Comparison of ENCODE assay signal across 8 cellular contexts in the genomic region with DNA sequence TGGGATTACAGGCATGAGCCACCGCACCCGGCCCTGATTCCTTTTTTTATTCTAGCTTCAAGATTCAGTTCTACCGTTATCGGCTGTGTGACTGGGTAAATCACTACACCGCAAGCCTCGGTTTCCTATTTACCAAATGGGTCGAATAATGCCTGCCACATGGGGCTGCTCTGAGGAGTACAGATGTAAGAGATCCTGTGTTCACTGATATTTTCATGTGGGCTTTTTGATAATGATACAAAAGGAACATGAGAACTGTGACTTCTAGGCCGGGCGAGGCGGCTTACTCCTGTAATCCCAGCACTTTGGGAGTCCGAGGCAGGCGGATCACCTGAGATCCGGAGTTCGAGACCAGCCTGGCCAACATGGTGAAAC. TPM values are rescaled to one million over a fixed set of nuclear protein-coding genes. Genes with fewer than 3 reads are reported as not detected.
DNase-seq lines count a peak whose midpoint lies in the region; ATAC-seq, FAIRE-seq and TF ChIP-seq lines count a peak whose summit lies in the region.

No MANE protein-coding gene starts in this region.

- no peaks in the 10 kb centered on the region for H3K27me3 ChIP-seq in HUES6 (ENCODE audit: control insufficient read depth, insufficient read depth, low read length)

- peaks cover 30 to 39% of the 10 kb centered on the region in 2 donors for H3K36me3 Mint-ChIP-seq in activated naive CD4-positive, alpha-beta T cell treated with anti-CD3 and anti-CD28 coated beads, Interleukin-2, amount 50 U/mL, for 72 hours
- H3K36me3 Mint-ChIP-seq in mesothelial cell of epicardium = peaks cover 16% of the 10 kb centered on the region

- no peaks in the 10 kb centered on the region for H3K27me3 Mint-ChIP-seq in mesothelial cell of epicardium (ENCODE audit: low read depth)

- FAIRE-seq in A549 (lab: Jason Lieb, UNC) = no peak

- H3K36me3 ChIP-seq in HUES6 (ENCODE audit: control insufficient read depth, insufficient read depth, low read length) = peaks cover 39% of the 10 kb centered on the region

- CTCF ChIA-PET in A549 (lab: Yijun Ruan, JAX) = interaction anchor here (0.9 to 4.4 kb wide), 13 partner anchors 9 to 180 kb away, joined by 3 to 32 read pairs (median 4); partner anchors contain the start of gene SELENBP1

- no peak for TF ChIP-seq EP300 in A549 (IDR thresholded peaks at IDR 0.05)

- DNase-seq in A549 (ENCODE audit: low read depth in 1 of 2, low spot score in 1 of 2) (no peak), mesothelial cell of epicardium (ENCODE audit: low spot score in 2 of 2, unreplicated experiment in 2 of 2) (no peak), NCI-H1105 treated with DMSO at 0.1 percent for 48 hours (lab: John Stamatoyannopoulos, UW) (no peak), SK-N-DZ (ENCODE audit: low spot score) (no peak)
- peak in 1 of 2 donors; percentile 10 for DNase-seq in activated naive CD4-positive, alpha-beta T cell treated with anti-CD3 and anti-CD28 coated beads, Interleukin-2, amount 50 U/mL, for 72 hours (ENCODE audit: low spot score in 2 of 2)
- no peak for DNase-seq in activated CD4-positive, CD25-positive, alpha-beta regulatory T cell (lab: John Stamatoyannopoulos, UW)

- peaks cover 12% of the 10 kb centered on the region for H3K4me1 Mint-ChIP-seq in mesothelial cell of epicardium

- TF ChIP-seq POLR2A in A549 (IDR thresholded peaks at IDR 0.05; ENCODE audit: low read length) = no peak

- no peak overlapping the region for H3K9ac ChIP-seq in HUES6 (ENCODE audit: low read length)

- POLR2A ChIA-PET in A549 (lab: Yijun Ruan, JAX) = interaction anchor here (0.7 to 1.9 kb wide), 7 partner anchors 14 to 294 kb away, joined by 3 to 9 read pairs (median 4); partner anchors contain the start of genes PI4KB, RFX5 and SELENBP1

- H3K4me1 ChIP-seq in A549 = peaks cover 16% of the 10 kb centered on the region
- peaks cover 4% of the 10 kb centered on the region for H3K4me1 ChIP-seq in HUES6 (ENCODE audit: control insufficient read depth, insufficient read depth, low read length)

- WGBS in A549 (ENCODE audit: missing lambda C conversion rate) = 62% methylated on average over 14 of the region's 14 CpGs

- no peak for TF ChIP-seq RAD21 in A549 (conservative IDR thresholded peaks at IDR 0.05 in 1 of 2, IDR thresholded peaks at IDR 0.05 in 1 of 2)

- no peak for ATAC-seq in A549
- ATAC-seq in activated naive CD4-positive, alpha-beta T cell treated with anti-CD3 and anti-CD28 coated beads, Interleukin-2, amount 50 U/mL, for 72 hours = peak in 1 of 2 donors; percentile 17
- no peak for ATAC-seq in HG02610 (IDR thresholded peaks at IDR 0.05; ENCODE audit: unreplicated experiment)

- no peaks in the 10 kb centered on the region for H3K9me3 Mint-ChIP-seq in activated naive CD4-positive, alpha-beta T cell treated with anti-CD3 and anti-CD28 coated beads, Interleukin-2, amount 50 U/mL, for 72 hours
- peaks cover under 1% of the 10 kb centered on the region for H3K9me3 Mint-ChIP-seq in mesothelial cell of epicardium

- peak overlapping the region; percentile 69 for H3K4me3 ChIP-seq in A549
- H3K4me3 ChIP-seq in HUES6 (ENCODE audit: low read depth, low read length) = 0 out of 2 replicates have a peak overlapping the region, but pooled peaks have one; percentile 32

- H3K9me3 ChIP-seq in A549 = peaks cover 7% of the 10 kb centered on the region; the same call in 1 of the 3 replicates
- H3K9me3 ChIP-seq in HUES6 (ENCODE audit: control insufficient read depth, insufficient read depth, low read depth, low read length) = 0 out of 2 replicates have a peak, but pooled peaks cover 3% of the 10 kb centered on the region

- peak overlapping the region; percentile 58 for H3K4me2 ChIP-seq in A549

- H3K27ac Mint-ChIP-seq in activated naive CD4-positive, alpha-beta T cell treated with anti-CD3 and anti-CD28 coated beads, Interleukin-2, amount 50 U/mL, for 72 hours = peak overlapping the region; percentile 97 to 98
- H3K27ac Mint-ChIP-seq in mesothelial cell of epicardium = peak overlapping the region; percentile 99

- TF ChIP-seq CTCF in A549 (IDR thresholded peaks at IDR 0.05) (no peak), mesothelial cell of epicardium (IDR thresholded peaks at IDR 0.05; ENCODE audit: unreplicated experiment) (no peak)

- H3K27ac ChIP-seq in A549 = peak overlapping the region; percentile 84 to 95
- H3K27ac ChIP-seq in HUES6 (ENCODE audit: low read depth, low read length) = no peak overlapping the region

- H3K4me3 Mint-ChIP-seq in mesothelial cell of epicardium = peak overlapping the region; percentile 96

TF ChIP-seq in A549, 52 proteins besides CTCF, POLR2A, EP300 and RAD21:
- TF ChIP-seq ZSCAN20 (CRISPR knock-in tag; IDR thresholded peaks at IDR 0.05) (no peak), CHD4 (IDR thresholded peaks at IDR 0.05; ENCODE audit: borderline replicate concordance) (peak; percentile 78; the same call in 1 of the 2 replicates)

RNA-seq across cellular contexts. Expression of gene PSMB4, which starts 0.7 kb away (rescaled TPM):
- polyA plus RNA-seq in A549 (2011; rRNA removed) (405 and 431 TPM in 2 replicates), A549 (2017; fragmentation: RNase III; extraction: RNeasy Plus Mini Kit Qiagen cat#74134 plus additional on column Dnase treatment) (366 to 384 TPM (median 383 TPM) in 3 replicates)
- polyA plus RNA-seq in A549 (2012; cell fraction: cytosol; rRNA removed) = 699 and 707 TPM in 2 replicates
- polyA plus RNA-seq in A549 (2012; cell fraction: nucleus; rRNA removed) = 555 and 703 TPM in 2 replicates
- polyA minus RNA-seq in A549 (2011; rRNA and poly(A)+ RNA removed) = 369 and 423 TPM in 2 replicates
- total RNA-seq in activated naive CD4-positive, alpha-beta T cell treated with anti-CD3 and anti-CD28 coated beads, Interleukin-2, amount 50 U/mL, for 72 hours = 100 to 1,000 TPM; 318 to 462 TPM
- 202 to 207 TPM (median 202 TPM) in 3 replicates for total RNA-seq in mesothelial cell of epicardium
- 577 and 606 TPM in 2 replicates for polyA plus RNA-seq in SK-N-DZ (2014; cell fraction: cytosol; rRNA removed)
- polyA plus RNA-seq in SK-N-DZ (2014; cell fraction: nucleus; rRNA removed) = 584 and 729 TPM in 2 replicates

RNA-seq across cellular contexts. Expression of gene SELENBP1, which starts 26.2 kb away (rescaled TPM):
- polyA plus RNA-seq in A549 (2011; rRNA removed) (28.6 and 35.4 TPM in 2 replicates), A549 (2017; fragmentation: RNase III; extraction: RNeasy Plus Mini Kit Qiagen cat#74134 plus additional on column Dnase treatment) (9.0 to 12.8 TPM (median 12.6 TPM) in 3 replicates)
- polyA plus RNA-seq in A549 (2012; cell fraction: cytosol; rRNA removed) = 19.1 and 19.4 TPM in 2 replicates
- polyA plus RNA-seq in A549 (2012; cell fraction: nucleus; rRNA removed) = 64.4 and 65.2 TPM in 2 replicates
- 29.6 and 37.7 TPM in 2 replicates for polyA minus RNA-seq in A549 (2011; rRNA and poly(A)+ RNA removed)
- total RNA-seq in activated naive CD4-positive, alpha-beta T cell treated with anti-CD3 and anti-CD28 coated beads, Interleukin-2, amount 50 U/mL, for 72 hours = not detected
- 51.1 to 58.5 TPM (median 53.3 TPM) in 3 replicates for total RNA-seq in mesothelial cell of epicardium
- 14.7 and 21.7 TPM in 2 replicates for polyA plus RNA-seq in SK-N-DZ (2014; cell fraction: cytosol; rRNA removed)
- polyA plus RNA-seq in SK-N-DZ (2014; cell fraction: nucleus; rRNA removed) = 48.6 and 48.9 TPM in 2 replicates

RNA-seq across cellular contexts. Expression of gene RFX5, which starts 51.6 kb away (rescaled TPM):
- polyA plus RNA-seq in A549 (2011; rRNA removed) (55.9 and 70.0 TPM in 2 replicates), A549 (2017; fragmentation: RNase III; extraction: RNeasy Plus Mini Kit Qiagen cat#74134 plus additional on column Dnase treatment) (49.7 to 60.1 TPM (median 59.2 TPM) in 3 replicates)
- polyA plus RNA-seq in A549 (2012; cell fraction: cytosol; rRNA removed) = 20.8 and 28.8 TPM in 2 replicates
- polyA plus RNA-seq in A549 (2012; cell fraction: nucleus; rRNA removed) = 42.8 and 52.1 TPM in 2 replicates
- 105 and 132 TPM in 2 replicates for polyA minus RNA-seq in A549 (2011; rRNA and poly(A)+ RNA removed)
- total RNA-seq in activated naive CD4-positive, alpha-beta T cell treated with anti-CD3 and anti-CD28 coated beads, Interleukin-2, amount 50 U/mL, for 72 hours = 10 to 100 TPM; 56.9 to 61.3 TPM
- total RNA-seq in mesothelial cell of epicardium = 82.8 to 89.5 TPM (median 88.2 TPM) in 3 replicates
- 74.4 and 80.4 TPM in 2 replicates for polyA plus RNA-seq in SK-N-DZ (2014; cell fraction: cytosol; rRNA removed)
- polyA plus RNA-seq in SK-N-DZ (2014; cell fraction: nucleus; rRNA removed) = 226 and 232 TPM in 2 replicates

Comparison
In these comparisons a context has a peak if more than half of its experiments do, and no peak if none do; other contexts are left out.
1. RNA of gene SELENBP1, which starts 26.2 kb away (total RNA-seq): 51.1 to 58.5 TPM in mesothelial cell of epicardium; not detected in activated naive CD4-positive, alpha-beta T cell treated with anti-CD3 and anti-CD28 coated beads, Interleukin-2, amount 50 U/mL, for 72 hours; every median in the first group is over 10 times any median in the second.